In genomic region chr7:25495342-25495855, GRCh38 we compare ENCODE assay signal across 10 cellular contexts.
DNase-seq lines count a peak whose midpoint lies in the region; ATAC-seq and TF ChIP-seq lines count a peak whose summit lies in the region.
"Had no signal": no experiment of that assay in that cellular context is flagged by ENCODE, and none has a peak within 500 bp of the region (broad histone marks: within the 10 kb centered on the region; RNA-seq: fewer than 3 reads in every experiment).

No MANE protein-coding gene starts in this region.

- in situ Hi-C loops in GM13976 (cut with MboI; ENCODE audit: low sequenced_read_pairs, unreplicated experiment): no loop called here

- H3K4me2 ChIP-seq in BLaER1 treated with 17β-estradiol and CSF1 and Interleukin-3, amounts not matched to agents 10 nM and 100 nM: peak overlapping the region; percentile 69 to 91 (median 85)

- DNase-seq in NCI-H1436 (lab: John Stamatoyannopoulos, UW) (peak; percentile 53), SK-N-DZ (ENCODE audit: low spot score) (peak; percentile 42), inferior parietal cortex (ENCODE audit: extremely low spot score) (peak; percentile 20), GM13976 (ENCODE audit: low spot score) (no peak)
- DNase-seq: sigmoid colon had no signal

- H3K9ac ChIP-seq in BLaER1 treated with 17β-estradiol and CSF1 and Interleukin-3, amounts not matched to agents 10 nM and 100 nM: no peak overlapping the region

- ATAC-seq in HG02678 (IDR thresholded peaks at IDR 0.05; ENCODE audit: unreplicated experiment): no peak
- ATAC-seq in HG02623 (IDR thresholded peaks at IDR 0.05; ENCODE audit: unreplicated experiment): no peak
- ATAC-seq in HG03135 (IDR thresholded peaks at IDR 0.05; ENCODE audit: unreplicated experiment): no peak
- ATAC-seq: body of pancreas had no signal

- H4K20me1 ChIP-seq in BLaER1 treated with 17β-estradiol and CSF1 and Interleukin-3, amounts not matched to agents 10 nM and 100 nM: no peaks in the 10 kb centered on the region

- H3K27me3 ChIP-seq in BLaER1 treated with 17β-estradiol and CSF1 and Interleukin-3, amounts not matched to agents 10 nM and 100 nM: no peaks in the 10 kb centered on the region
- H3K27me3 ChIP-seq: body of pancreas, sigmoid colon had no signal

- H3K4me3 ChIP-seq in BLaER1 treated with 17β-estradiol and CSF1 and Interleukin-3, amounts not matched to agents 10 nM and 100 nM: no peak overlapping the region
- H3K4me3 ChIP-seq: body of pancreas, sigmoid colon had no signal

- TF ChIP-seq CTCF in GM13976 (IDR thresholded peaks at IDR 0.05; ENCODE audit: borderline replicate concordance, control extremely low read depth, extremely low read depth, insufficient read depth, missing control alignments): no peak

- peaks cover 22 to 30% (median 26%) of the 10 kb centered on the region in 10 experiments for H3K4me1 ChIP-seq in BLaER1 treated with 17β-estradiol and CSF1 and Interleukin-3, amounts not matched to agents 10 nM and 100 nM
- H3K4me1 ChIP-seq: body of pancreas had no signal

- peaks cover 0 to 4% (median 0%) of the 10 kb centered on the region in 11 experiments; a peak in 2 of 22 replicates for H3K9me3 ChIP-seq in BLaER1 treated with 17β-estradiol and CSF1 and Interleukin-3, amounts not matched to agents 10 nM and 100 nM (replicated peaks in 1 of 11)
- H3K9me3 ChIP-seq: body of pancreas, sigmoid colon had no signal

- H3K36me3 ChIP-seq in BLaER1 treated with 17β-estradiol and CSF1 and Interleukin-3, amounts not matched to agents 10 nM and 100 nM: no peaks in the 10 kb centered on the region
- H3K36me3 ChIP-seq: sigmoid colon had no signal

- peak overlapping the region in 3 of 11 experiments; percentile 21 to 86 (median 86); a peak in 7 of 22 replicates for H3K27ac ChIP-seq in BLaER1 treated with 17β-estradiol and CSF1 and Interleukin-3, amounts not matched to agents 10 nM and 100 nM
- H3K27ac ChIP-seq: body of pancreas had no signal
